In the genomic region with DNA sequence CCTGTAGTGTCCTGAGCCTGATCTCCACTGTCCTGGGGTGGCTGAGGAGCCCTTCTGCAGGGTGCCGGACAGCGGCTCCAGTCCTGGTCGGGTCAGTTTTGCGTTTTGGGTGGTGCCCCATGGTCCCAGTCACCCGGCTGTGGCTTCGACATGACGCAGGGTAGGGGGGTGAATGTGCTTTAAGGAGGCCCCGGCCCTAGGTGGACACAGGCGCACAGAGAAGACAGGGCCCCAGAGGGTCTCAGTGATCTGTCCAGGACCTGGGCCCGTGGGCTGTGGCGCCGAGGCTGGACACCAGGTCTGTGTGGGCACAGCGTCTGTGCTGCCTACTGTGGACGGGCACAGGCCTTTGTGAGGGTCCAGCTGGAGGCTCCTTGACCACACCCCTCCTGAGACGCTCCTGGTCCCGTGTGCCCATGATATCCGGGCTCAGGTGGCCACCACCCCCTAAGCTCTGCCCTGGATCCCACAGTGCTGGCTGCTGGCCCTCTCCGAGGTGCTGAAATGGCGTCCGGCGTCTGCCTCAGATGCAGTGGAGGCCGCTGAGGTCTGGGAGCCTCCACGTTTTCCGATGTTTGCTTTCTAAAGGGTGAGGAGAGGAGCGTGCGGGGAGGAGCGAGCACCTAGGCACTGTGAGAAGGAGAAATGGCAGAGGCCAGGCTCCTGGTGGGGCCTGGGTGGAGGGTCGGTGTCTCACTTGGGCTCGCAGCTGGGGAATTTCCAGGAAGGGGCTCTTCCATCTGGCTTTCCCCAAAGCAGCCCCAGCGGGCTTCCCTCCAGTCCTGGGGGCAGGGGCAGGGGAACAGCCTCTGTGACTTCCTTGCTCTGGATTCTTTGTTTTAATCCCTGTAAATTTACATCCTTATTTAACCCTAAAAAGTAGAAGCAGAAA, we compare ENCODE assay signal across 8 cellular contexts.
DNase-seq lines count a peak whose midpoint lies in the region; ATAC-seq and TF ChIP-seq lines count a peak whose summit lies in the region.

No MANE protein-coding gene starts in this region.

- H3K4me1 Mint-ChIP-seq in activated naive CD4-positive, alpha-beta T cell treated with anti-CD3 and anti-CD28 coated beads, Interleukin-2, amount 10 ng/mL, durations not matched to agents 7 days and 5 days: peaks cover 10% of the 10 kb centered on the region
- H3K4me1 Mint-ChIP-seq in stimulated activated memory B cell treated with anti-CD40 and anti-IgM and Interleukin-4, amounts not matched to agents 10 μg/mL and 1 μg/mL and 100 μg/mL, for 72 hours: peaks cover 47% of the 10 kb centered on the region

- CTCF ChIA-PET in activated naive CD4-positive, alpha-beta T cell treated with anti-CD3 and anti-CD28 coated beads, Interleukin-2, amount 10 ng/mL, durations not matched to agents 7 days and 5 days (lab: Charles Lee): no interaction called here

- peaks cover 22% of the 10 kb centered on the region for H3K27me3 Mint-ChIP-seq in activated naive CD4-positive, alpha-beta T cell treated with anti-CD3 and anti-CD28 coated beads, Interleukin-2, amount 10 ng/mL, durations not matched to agents 7 days and 5 days
- H3K27me3 Mint-ChIP-seq in stimulated activated memory B cell treated with anti-CD40 and anti-IgM and Interleukin-4, amounts not matched to agents 10 μg/mL and 1 μg/mL and 100 μg/mL, for 72 hours: peaks cover 12% of the 10 kb centered on the region

- H3K4me3 Mint-ChIP-seq in activated naive CD4-positive, alpha-beta T cell treated with anti-CD3 and anti-CD28 coated beads, Interleukin-2, amount 10 ng/mL, durations not matched to agents 7 days and 5 days: no peak overlapping the region
- H3K4me3 Mint-ChIP-seq in stimulated activated memory B cell treated with anti-CD40 and anti-IgM and Interleukin-4, amounts not matched to agents 10 μg/mL and 1 μg/mL and 100 μg/mL, for 72 hours: no peak overlapping the region

- no peaks in the 10 kb centered on the region for H3K9me3 Mint-ChIP-seq in activated naive CD4-positive, alpha-beta T cell treated with anti-CD3 and anti-CD28 coated beads, Interleukin-2, amount 10 ng/mL, durations not matched to agents 7 days and 5 days
- H3K9me3 Mint-ChIP-seq in stimulated activated memory B cell treated with anti-CD40 and anti-IgM and Interleukin-4, amounts not matched to agents 10 μg/mL and 1 μg/mL and 100 μg/mL, for 72 hours: no peaks in the 10 kb centered on the region

- in situ Hi-C loops in ACHN (cut with HindIII; ENCODE audit: low pct_ligation_motif_present, low pct_unique_long_range_greater_than_20kb, low sequenced_read_pairs): no loop called here

- no peaks in the 10 kb centered on the region for H3K36me3 Mint-ChIP-seq in activated naive CD4-positive, alpha-beta T cell treated with anti-CD3 and anti-CD28 coated beads, Interleukin-2, amount 10 ng/mL, durations not matched to agents 7 days and 5 days
- H3K36me3 Mint-ChIP-seq in stimulated activated memory B cell treated with anti-CD40 and anti-IgM and Interleukin-4, amounts not matched to agents 10 μg/mL and 1 μg/mL and 100 μg/mL, for 72 hours: no peaks in the 10 kb centered on the region

- TF ChIP-seq RAD21 in Ishikawa (IDR thresholded peaks at IDR 0.05; ENCODE audit: low read depth): no peak; the same call in 1 of the 2 replicates

- ATAC-seq in stimulated activated memory B cell treated with anti-CD40 and anti-IgM and Interleukin-4, amounts not matched to agents 10 μg/mL and 1 μg/mL and 100 μg/mL, for 72 hours: no peak
- ATAC-seq in HG03432 (IDR thresholded peaks at IDR 0.05; ENCODE audit: unreplicated experiment) (no peak), GM19397 (IDR thresholded peaks at IDR 0.05; ENCODE audit: unreplicated experiment) (no peak)

- no peak overlapping the region for H3K27ac Mint-ChIP-seq in activated naive CD4-positive, alpha-beta T cell treated with anti-CD3 and anti-CD28 coated beads, Interleukin-2, amount 10 ng/mL, durations not matched to agents 7 days and 5 days
- H3K27ac Mint-ChIP-seq in stimulated activated memory B cell treated with anti-CD40 and anti-IgM and Interleukin-4, amounts not matched to agents 10 μg/mL and 1 μg/mL and 100 μg/mL, for 72 hours: no peak overlapping the region

- TF ChIP-seq EP300 in Ishikawa (IDR thresholded peaks at IDR 0.05; ENCODE audit: borderline replicate concordance): no peak

- peak; percentile 61 for DNase-seq in ACHN
- peak; percentile 74 for DNase-seq in activated naive CD4-positive, alpha-beta T cell treated with anti-CD3 and anti-CD28 coated beads, Interleukin-2, amount 10 ng/mL, durations not matched to agents 7 days and 5 days
- peak; percentile 84 for DNase-seq in islet precursor cell
- DNase-seq in NCI-H1417 treated with DMSO at 0.1 percent for 48 hours (lab: John Stamatoyannopoulos, UW): no peak

TF ChIP-seq in Ishikawa, 13 proteins besides CTCF, POLR2A, EP300 and RAD21:
- TF ChIP-seq YY1 (IDR thresholded peaks at IDR 0.05; ENCODE audit: low read depth) (peak; percentile 71; the same call in 1 of the 2 replicates), CREB1 (IDR thresholded peaks at IDR 0.05; ENCODE audit: low read depth) (no peak), NFIC (IDR thresholded peaks at IDR 0.05) (no peak), TEAD4 (IDR thresholded peaks at IDR 0.05) (no peak), TAF1 (IDR thresholded peaks at IDR 0.05; ENCODE audit: low read depth) (no peak), FOXM1 (IDR thresholded peaks at IDR 0.05; ENCODE audit: borderline replicate concordance, low read depth) (no peak), CEBPB (IDR thresholded peaks at IDR 0.05) (no peak), ZBTB7A (IDR thresholded peaks at IDR 0.05; ENCODE audit: low read depth) (no peak), TCF12 (IDR thresholded peaks at IDR 0.05; ENCODE audit: low read depth) (no peak), EGR1 (IDR thresholded peaks at IDR 0.05) (no peak)
- TF ChIP-seq, protein P1, sequence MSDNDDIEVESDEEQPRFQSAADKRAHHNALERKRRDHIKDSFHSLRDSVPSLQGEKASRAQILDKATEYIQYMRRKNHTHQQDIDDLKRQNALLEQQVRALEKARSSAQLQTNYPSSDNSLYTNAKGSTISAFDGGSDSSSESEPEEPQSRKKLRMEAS (IDR thresholded peaks at IDR 0.05): peak; percentile 48; the same call in 1 of the 2 replicates
- TF ChIP-seq, protein P2, sequence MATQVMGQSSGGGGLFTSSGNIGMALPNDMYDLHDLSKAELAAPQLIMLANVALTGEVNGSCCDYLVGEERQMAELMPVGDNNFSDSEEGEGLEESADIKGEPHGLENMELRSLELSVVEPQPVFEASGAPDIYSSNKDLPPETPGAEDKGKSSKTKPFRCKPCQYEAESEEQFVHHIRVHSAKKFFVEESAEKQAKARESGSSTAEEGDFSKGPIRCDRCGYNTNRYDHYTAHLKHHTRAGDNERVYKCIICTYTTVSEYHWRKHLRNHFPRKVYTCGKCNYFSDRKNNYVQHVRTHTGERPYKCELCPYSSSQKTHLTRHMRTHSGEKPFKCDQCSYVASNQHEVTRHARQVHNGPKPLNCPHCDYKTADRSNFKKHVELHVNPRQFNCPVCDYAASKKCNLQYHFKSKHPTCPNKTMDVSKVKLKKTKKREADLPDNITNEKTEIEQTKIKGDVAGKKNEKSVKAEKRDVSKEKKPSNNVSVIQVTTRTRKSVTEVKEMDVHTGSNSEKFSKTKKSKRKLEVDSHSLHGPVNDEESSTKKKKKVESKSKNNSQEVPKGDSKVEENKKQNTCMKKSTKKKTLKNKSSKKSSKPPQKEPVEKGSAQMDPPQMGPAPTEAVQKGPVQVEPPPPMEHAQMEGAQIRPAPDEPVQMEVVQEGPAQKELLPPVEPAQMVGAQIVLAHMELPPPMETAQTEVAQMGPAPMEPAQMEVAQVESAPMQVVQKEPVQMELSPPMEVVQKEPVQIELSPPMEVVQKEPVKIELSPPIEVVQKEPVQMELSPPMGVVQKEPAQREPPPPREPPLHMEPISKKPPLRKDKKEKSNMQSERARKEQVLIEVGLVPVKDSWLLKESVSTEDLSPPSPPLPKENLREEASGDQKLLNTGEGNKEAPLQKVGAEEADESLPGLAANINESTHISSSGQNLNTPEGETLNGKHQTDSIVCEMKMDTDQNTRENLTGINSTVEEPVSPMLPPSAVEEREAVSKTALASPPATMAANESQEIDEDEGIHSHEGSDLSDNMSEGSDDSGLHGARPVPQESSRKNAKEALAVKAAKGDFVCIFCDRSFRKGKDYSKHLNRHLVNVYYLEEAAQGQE (IDR thresholded peaks at IDR 0.05; ENCODE audit: low read depth): peak; percentile 96
- TF ChIP-seq, protein P3, sequence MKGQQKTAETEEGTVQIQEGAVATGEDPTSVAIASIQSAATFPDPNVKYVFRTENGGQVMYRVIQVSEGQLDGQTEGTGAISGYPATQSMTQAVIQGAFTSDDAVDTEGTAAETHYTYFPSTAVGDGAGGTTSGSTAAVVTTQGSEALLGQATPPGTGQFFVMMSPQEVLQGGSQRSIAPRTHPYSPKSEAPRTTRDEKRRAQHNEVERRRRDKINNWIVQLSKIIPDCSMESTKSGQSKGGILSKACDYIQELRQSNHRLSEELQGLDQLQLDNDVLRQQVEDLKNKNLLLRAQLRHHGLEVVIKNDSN (IDR thresholded peaks at IDR 0.05): no peak
TF ChIP-seq in Ishikawa: peak in this region for 3.
